ENCODE assay signal across 15 cellular contexts in the genomic region with DNA sequence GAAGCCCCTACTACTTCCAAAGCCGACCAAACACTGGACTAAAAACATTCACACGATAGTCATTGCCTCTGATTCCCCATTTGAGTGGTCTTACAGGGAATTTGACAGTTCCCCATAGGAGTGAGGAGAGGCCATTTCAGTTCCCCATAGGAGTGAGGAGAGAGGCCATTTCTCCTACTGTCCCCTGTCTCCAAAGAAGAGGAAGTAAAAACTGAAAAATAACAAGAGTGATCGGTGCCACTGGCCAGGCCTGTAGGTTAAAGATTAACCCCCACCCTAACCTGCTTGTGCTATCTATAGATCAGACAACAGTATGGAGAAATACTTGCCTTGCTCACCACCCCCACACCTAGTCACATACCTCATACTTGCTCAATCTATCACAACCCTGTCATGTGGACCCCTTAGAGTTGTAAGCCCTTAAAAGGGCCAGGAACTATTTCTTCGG.
DNase-seq lines count a peak whose midpoint lies in the region; ATAC-seq, FAIRE-seq and TF ChIP-seq lines count a peak whose summit lies in the region.
"Had no signal": no experiment of that assay in that cellular context is flagged by ENCODE, and none has a peak within 500 bp of the region (broad histone marks: within the 10 kb centered on the region; RNA-seq: fewer than 3 reads in every experiment).

No MANE protein-coding gene starts in this region.

- H3K27ac ChIP-seq in body of pancreas = peak overlapping the region; percentile 3 to 76 (median 44)
- H3K27ac ChIP-seq: C4-2B, HL-60 had no signal

- TF ChIP-seq CTCF in body of pancreas (IDR thresholded peaks at IDR 0.05) (no peak), type B pancreatic cell (conservative IDR thresholded peaks at IDR 0.05) (no peak)

- no peaks in the 10 kb centered on the region for H3K9me3 ChIP-seq in body of pancreas
- H3K9me3 ChIP-seq: MG63 had no signal

- FAIRE-seq in GM19239 (lab: Jason Lieb, UNC) = peak; percentile 98

- H3K36me3 Mint-ChIP-seq in type B pancreatic cell = no peaks in the 10 kb centered on the region
- H3K36me3 Mint-ChIP-seq in activated T-cell treated with anti-CD3 and anti-CD28 coated beads, Interleukin-2, amount 50 U/mL, for 4 hours (ENCODE audit: insufficient read depth) = no peaks in the 10 kb centered on the region
- H3K36me3 Mint-ChIP-seq: natural killer cell, T-cell had no signal

- no peaks in the 10 kb centered on the region for H3K36me3 ChIP-seq in body of pancreas (replicated peaks in 1 of 2; ENCODE audit: insufficient read depth in 1 of 2, low read depth in 2 of 2)
- H3K36me3 ChIP-seq: MG63 had no signal

- intact Hi-C loops in body of pancreas (cut with DNase I) = no loop called here

- H3K4me3 ChIP-seq in body of pancreas = no peak overlapping the region
- H3K4me3 ChIP-seq: MG63 had no signal

- no peak overlapping the region for H3K4me3 Mint-ChIP-seq in type B pancreatic cell
- H3K4me3 Mint-ChIP-seq in activated T-cell treated with anti-CD3 and anti-CD28 coated beads, Interleukin-2, amount 50 U/mL, for 4 hours = no peak overlapping the region
- H3K4me3 Mint-ChIP-seq: natural killer cell; stimulated activated naive CD8-positive, alpha-beta T cell treated with anti-CD3 and anti-CD28 coated beads, Interleukin-15, Interleukin-2, amounts not matched to agents 100 ng/mL and 50 ng/mL, for 24 hours; T-cell had no signal

- no peaks in the 10 kb centered on the region for H3K27me3 Mint-ChIP-seq in type B pancreatic cell
- H3K27me3 Mint-ChIP-seq in activated T-cell treated with anti-CD3 and anti-CD28 coated beads, Interleukin-2, amount 50 U/mL, for 4 hours (ENCODE audit: low read depth) = peaks cover 2% of the 10 kb centered on the region

- H3K27ac Mint-ChIP-seq in type B pancreatic cell = peak overlapping the region; percentile 50
- H3K27ac Mint-ChIP-seq: natural killer cell; stimulated activated naive CD8-positive, alpha-beta T cell treated with anti-CD3 and anti-CD28 coated beads, Interleukin-15, Interleukin-2, amounts not matched to agents 100 ng/mL and 50 ng/mL, for 24 hours; T-cell had no signal

- peak in 2 of 3 donors; percentile 21 to 23 for TF ChIP-seq POLR2A in body of pancreas (IDR thresholded peaks at IDR 0.05)

- DNase-seq in GM19239 (ENCODE audit: insufficient read length, low spot score) (peak; percentile 42), body of pancreas (peak; percentile 61 to 85 (median 72)), type B pancreatic cell (ENCODE audit: extremely low spot score, unreplicated experiment) (no peak), T1000 (lab: John Stamatoyannopoulos, UW) (no peak), NCI-H748 (lab: John Stamatoyannopoulos, UW; ENCODE audit: unreplicated experiment) (no peak)
- DNase-seq in activated T-cell treated with anti-CD3 and anti-CD28 coated beads, Interleukin-2, amount 50 U/mL, for 4 hours = no peak
- DNase-seq: activated CD4-positive, alpha-beta T cell treated with anti-CD3 and anti-CD28 coated beads for 48 hours; left cardiac atrium; MG63; natural killer cell; T-cell had no signal

- peaks cover 7% of the 10 kb centered on the region for H3K4me1 Mint-ChIP-seq in type B pancreatic cell (ENCODE audit: unreplicated experiment)
- H3K4me1 Mint-ChIP-seq in activated T-cell treated with anti-CD3 and anti-CD28 coated beads, Interleukin-2, amount 50 U/mL, for 4 hours (ENCODE audit: low read depth) = no peaks in the 10 kb centered on the region
- H3K4me1 Mint-ChIP-seq: natural killer cell, T-cell had no signal

- H3K27me3 ChIP-seq in body of pancreas = no peaks in the 10 kb centered on the region
- H3K27me3 ChIP-seq: MG63 had no signal

- 42 to 44% methylated on average over 4 of the region's 4 CpGs for WGBS in body of pancreas, 2 donors

- H3K4me1 ChIP-seq in body of pancreas = peaks cover 23% of the 10 kb centered on the region

- peaks cover 19% of the 10 kb centered on the region for H3K9me3 Mint-ChIP-seq in type B pancreatic cell
- H3K9me3 Mint-ChIP-seq in activated T-cell treated with anti-CD3 and anti-CD28 coated beads, Interleukin-2, amount 50 U/mL, for 4 hours = peaks cover 10% of the 10 kb centered on the region

- ATAC-seq in HG03066 (IDR thresholded peaks at IDR 0.05; ENCODE audit: low read depth, unreplicated experiment) (peak; percentile 52), body of pancreas (peak; percentile 81)
- ATAC-seq in activated T-cell treated with anti-CD3 and anti-CD28 coated beads, Interleukin-2, amount 50 U/mL, for 4 hours = no peak
- ATAC-seq: left cardiac atrium, natural killer cell, T-cell had no signal

Comparison
In these comparisons a context has a peak if more than half of its experiments do, and no peak if none do; other contexts are left out.
1. DNase-seq: peak in GM19239 (single experiment) and body of pancreas (4 of 4); none in type B pancreatic cell (single experiment), T1000 (single experiment), NCI-H748 (single experiment) and activated T-cell treated with anti-CD3 and anti-CD28 coated beads, Interleukin-2, amount 50 U/mL, for 4 hours (single experiment).
2. ATAC-seq: peak in HG03066 (single experiment) and body of pancreas (single experiment); none in activated T-cell treated with anti-CD3 and anti-CD28 coated beads, Interleukin-2, amount 50 U/mL, for 4 hours (0 of 2).